Comparison of ENCODE assay signal across 8 cellular contexts in genomic region chr12:6167327-6168280, GRCh38. TPM values are rescaled to one million over a fixed set of nuclear protein-coding genes. Genes with fewer than 3 reads are reported as not detected.
DNase-seq lines count a peak whose midpoint lies in the region; ATAC-seq and TF ChIP-seq lines count a peak whose summit lies in the region.

No MANE protein-coding gene starts in this region.

- TF ChIP-seq POLR2A in prostate gland (IDR thresholded peaks at IDR 0.05) = no peak

- H3K36me3 Mint-ChIP-seq in activated naive CD8-positive, alpha-beta T cell treated with anti-CD3 and anti-CD28 coated beads for 36 hours = no peaks in the 10 kb centered on the region

- no peak overlapping the region for H2AFZ ChIP-seq in hepatocyte

- TF ChIP-seq CTCF in hepatocyte (IDR thresholded peaks at IDR 0.05; ENCODE audit: poor library complexity) (no peak), prostate gland (IDR thresholded peaks at IDR 0.05) (no peak)

- H3K27me3 Mint-ChIP-seq in activated naive CD8-positive, alpha-beta T cell treated with anti-CD3 and anti-CD28 coated beads for 36 hours = no peaks in the 10 kb centered on the region

- 74% methylated on average over 17 of the region's 17 CpGs for WGBS in hepatocyte (ENCODE audit: low lambda C conversion rate, missing lambda C conversion rate)
- WGBS in prostate gland = 67% methylated on average over 17 of the region's 17 CpGs

- H3K9me3 ChIP-seq in hepatocyte (ENCODE audit: low read depth) (no peaks in the 10 kb centered on the region), prostate gland (no peaks in the 10 kb centered on the region)

- H3K4me1 ChIP-seq in hepatocyte (ENCODE audit: insufficient read depth) (peaks cover 4% of the 10 kb centered on the region), prostate gland (replicated peaks) (no peaks in the 10 kb centered on the region)

- peak overlapping the region; percentile 96 for H3K27ac Mint-ChIP-seq in activated naive CD8-positive, alpha-beta T cell treated with anti-CD3 and anti-CD28 coated beads for 36 hours

- H3K36me3 ChIP-seq in hepatocyte (replicated peaks; ENCODE audit: insufficient read depth, low read depth) = no peaks in the 10 kb centered on the region
- H3K36me3 ChIP-seq in prostate gland = no peaks in the 10 kb centered on the region

- peaks cover 33% of the 10 kb centered on the region for H3K4me1 Mint-ChIP-seq in activated naive CD8-positive, alpha-beta T cell treated with anti-CD3 and anti-CD28 coated beads for 36 hours

- peak overlapping the region; percentile 42 for H3K4me3 Mint-ChIP-seq in activated naive CD8-positive, alpha-beta T cell treated with anti-CD3 and anti-CD28 coated beads for 36 hours

- peak overlapping the region; percentile 97 for H3K27ac ChIP-seq in hepatocyte
- H3K27ac ChIP-seq in prostate gland = peak overlapping the region in 1 of 2 donors; percentile 24

- no peaks in the 10 kb centered on the region for H3K27me3 ChIP-seq in hepatocyte
- H3K27me3 ChIP-seq in prostate gland (replicated peaks; ENCODE audit: insufficient read depth) = no peaks in the 10 kb centered on the region

- no peaks in the 10 kb centered on the region for H3K79me2 ChIP-seq in hepatocyte

- H3K4me3 ChIP-seq in hepatocyte = no peak overlapping the region
- H3K4me3 ChIP-seq in prostate gland = no peak overlapping the region

- no peaks in the 10 kb centered on the region for H3K9me2 ChIP-seq in hepatocyte (replicated peaks; ENCODE audit: insufficient read depth)

- H3K9me3 Mint-ChIP-seq in activated naive CD8-positive, alpha-beta T cell treated with anti-CD3 and anti-CD28 coated beads for 36 hours = no peaks in the 10 kb centered on the region

- ATAC-seq in GM18511 (IDR thresholded peaks at IDR 0.05; ENCODE audit: unreplicated experiment) = peak; percentile 87
- ATAC-seq in HG02885 (IDR thresholded peaks at IDR 0.05; ENCODE audit: poor library complexity, unreplicated experiment) = peak; percentile 84

- DNase-seq in RPMI8226 = peak; percentile 15
- peak; percentile 87 for DNase-seq in activated naive CD8-positive, alpha-beta T cell treated with anti-CD3 and anti-CD28 coated beads for 36 hours
- DNase-seq in hepatocyte (ENCODE audit: low spot score) = peak; percentile 83
- peak; percentile 57 for DNase-seq in stimulated activated CD4-positive, alpha-beta T cell treated with anti-CD3 and anti-CD28 coated beads, Interleukin-2, amount 100 ng/mL, for 4 hours (ENCODE audit: low read depth)
- DNase-seq in prostate gland (ENCODE audit: low spot score) = no peak
- DNase-seq in hippocampal formation (lab: John Stamatoyannopoulos, UW) = no peak

- H3K4me2 ChIP-seq in hepatocyte = peak overlapping the region; percentile 7

- intact Hi-C loops in prostate gland (cut with DNase I) = no loop called here

- no peaks in the 10 kb centered on the region for H4K20me1 ChIP-seq in hepatocyte (ENCODE audit: insufficient read depth, poor library complexity, severe bottlenecking)

RNA-seq across cellular contexts. Expression of gene CD9, which starts 32.6 kb away (rescaled TPM):
- total RNA-seq in activated naive CD8-positive, alpha-beta T cell treated with anti-CD3 and anti-CD28 coated beads for 36 hours = 10 to 100 TPM; 16.2 to 18.1 TPM
- total RNA-seq in hepatocyte (117 and 139 TPM in 2 replicates), prostate gland (100 to 1,000 TPM; 198 to 845 TPM)
- polyA plus RNA-seq in hepatocyte = 166 and 188 TPM in 2 replicates

RNA-seq across cellular contexts. Expression of gene VWF, which starts 43.1 kb away (rescaled TPM):
- under 1 TPM; 0.24 to 0.25 TPM for total RNA-seq in activated naive CD8-positive, alpha-beta T cell treated with anti-CD3 and anti-CD28 coated beads for 36 hours
- total RNA-seq in hepatocyte (0.04 and 0.20 TPM in 2 replicates), prostate gland (100 to 1,000 TPM in 1 of 2 donors, 10 to 100 TPM in 1; 55.0 to 193 TPM)
- polyA plus RNA-seq in hepatocyte = 0.77 TPM in 1 of 2 replicates, not detected in the other

Comparison
In these comparisons a context has a peak if more than half of its experiments do, and no peak if none do; other contexts are left out.
1. DNase-seq: peak in RPMI8226 (single experiment), activated naive CD8-positive, alpha-beta T cell treated with anti-CD3 and anti-CD28 coated beads for 36 hours (single experiment), hepatocyte (single experiment) and stimulated activated CD4-positive, alpha-beta T cell treated with anti-CD3 and anti-CD28 coated beads, Interleukin-2, amount 100 ng/mL, for 4 hours (single experiment); none in prostate gland (single experiment) and hippocampal formation (0 of 2).
2. RNA of gene VWF, which starts 43.1 kb away (total RNA-seq): 55.0 to 193 TPM in prostate gland; 0.24 to 0.25 TPM in activated naive CD8-positive, alpha-beta T cell treated with anti-CD3 and anti-CD28 coated beads for 36 hours and 0.04 to 0.20 TPM in hepatocyte; every median in the first group is over 10 times any median in the second.